In genomic region chr2:171409436-171409971, GRCh38 we compare ENCODE assay signal across 10 cellular contexts. TPM values are rescaled to one million over a fixed set of nuclear protein-coding genes. Genes with fewer than 3 reads are reported as not detected.
A peak's percentile ranks its signal among the peaks of the same experiment; 100 is the strongest.
DNase-seq lines count a peak whose midpoint lies in the region; ATAC-seq and TF ChIP-seq lines count a peak whose summit lies in the region.
"Had no signal": no experiment of that assay in that cellular context is flagged by ENCODE, and none has a peak within 500 bp of the region (broad histone marks: within the 10 kb centered on the region; RNA-seq: fewer than 3 reads in every experiment).

No MANE protein-coding gene starts in this region.

- intact Hi-C loops in ascending aorta (cut with DNase I), result no loop called here

- no peak overlapping the region for H3K27ac Mint-ChIP-seq in activated T-cell treated with anti-CD3 and anti-CD28 coated beads, Interleukin-2, amount 50 U/mL, for 72 hours
- peak overlapping the region; percentile 77 for H3K27ac Mint-ChIP-seq in activated naive CD8-positive, alpha-beta T cell treated with anti-CD3 and anti-CD28 coated beads, Interleukin-2, amount 10 ng/mL, durations not matched to agents 7 days and 5 days

- POLR2A ChIA-PET in activated naive CD8-positive, alpha-beta T cell treated with anti-CD3 and anti-CD28 coated beads, Interleukin-2, amount 10 ng/mL, durations not matched to agents 7 days and 5 days (lab: Charles Lee), result no interaction called here

- H3K27ac ChIP-seq in iPS-20b (ENCODE audit: low read length), result peak overlapping the region; percentile 59
- no peak overlapping the region for H3K27ac ChIP-seq in subcutaneous abdominal adipose tissue (ENCODE audit: low read depth, low read length)
- H3K27ac ChIP-seq in ascending aorta, result no peak overlapping the region

- H3K27me3 Mint-ChIP-seq in activated T-cell treated with anti-CD3 and anti-CD28 coated beads, Interleukin-2, amount 50 U/mL, for 72 hours (ENCODE audit: low read depth), result no peaks in the 10 kb centered on the region
- H3K27me3 Mint-ChIP-seq in activated naive CD8-positive, alpha-beta T cell treated with anti-CD3 and anti-CD28 coated beads, Interleukin-2, amount 10 ng/mL, durations not matched to agents 7 days and 5 days, result no peaks in the 10 kb centered on the region

- peaks cover 37% of the 10 kb centered on the region for H3K4me1 Mint-ChIP-seq in activated T-cell treated with anti-CD3 and anti-CD28 coated beads, Interleukin-2, amount 50 U/mL, for 72 hours (ENCODE audit: low read depth)
- H3K4me1 Mint-ChIP-seq in activated naive CD8-positive, alpha-beta T cell treated with anti-CD3 and anti-CD28 coated beads, Interleukin-2, amount 10 ng/mL, durations not matched to agents 7 days and 5 days, result peaks cover 16% of the 10 kb centered on the region

- TF ChIP-seq CTCF in ascending aorta (IDR thresholded peaks at IDR 0.05), result no peak

- no peak for DNase-seq in activated T-cell treated with anti-CD3 and anti-CD28 coated beads, Interleukin-2, amount 50 U/mL, for 72 hours
- no peak for DNase-seq in activated T-cell treated with anti-CD3 and anti-CD28 coated beads, Interleukin-2, amount 50 U/mL, for 48 hours
- no peak for DNase-seq in activated naive CD8-positive, alpha-beta T cell treated with anti-CD3 and anti-CD28 coated beads, Interleukin-2, amount 10 ng/mL, durations not matched to agents 7 days and 5 days
- DNase-seq in GM19240 (ENCODE audit: insufficient read length, low spot score) (no peak), ascending aorta (ENCODE audit: low spot score in 2 of 2) (no peak), activated gamma-delta T cell (lab: John Stamatoyannopoulos, UW) (no peak)
- DNase-seq: activated CD4-positive, alpha-beta T cell treated with anti-CD3 and anti-CD28 coated beads for 48 hours; NCI-H774 had no signal

- peak in 1 of 2 donors; percentile 28 for ATAC-seq in activated T-cell treated with anti-CD3 and anti-CD28 coated beads, Interleukin-2, amount 50 U/mL, for 72 hours (replicated peaks in 1 of 2)
- ATAC-seq in activated naive CD8-positive, alpha-beta T cell treated with anti-CD3 and anti-CD28 coated beads, Interleukin-2, amount 10 ng/mL, durations not matched to agents 7 days and 5 days (ENCODE audit: low read depth), result no peak

- H3K9me3 ChIP-seq in iPS-20b (ENCODE audit: insufficient read depth, low read depth, low read length) (no peaks in the 10 kb centered on the region), subcutaneous abdominal adipose tissue (ENCODE audit: control insufficient read depth in 5 of 5, low read length in 5 of 5) (no peaks in the 10 kb centered on the region), ascending aorta (no peaks in the 10 kb centered on the region)

- H3K9me3 Mint-ChIP-seq in activated T-cell treated with anti-CD3 and anti-CD28 coated beads, Interleukin-2, amount 50 U/mL, for 72 hours, result peaks cover 0 to 3% of the 10 kb centered on the region in 2 donors
- H3K9me3 Mint-ChIP-seq in activated naive CD8-positive, alpha-beta T cell treated with anti-CD3 and anti-CD28 coated beads, Interleukin-2, amount 10 ng/mL, durations not matched to agents 7 days and 5 days, result peaks cover 8% of the 10 kb centered on the region

- H3K9ac ChIP-seq in iPS-20b (ENCODE audit: low read depth, low read length) (peak overlapping the region; percentile 56; the same call in 1 of the 2 replicates), subcutaneous abdominal adipose tissue (ENCODE audit: low read length in 5 of 5) (peak overlapping the region in 1 of 5 donors; percentile 59)

- H3K4me3 Mint-ChIP-seq in activated T-cell treated with anti-CD3 and anti-CD28 coated beads, Interleukin-2, amount 50 U/mL, for 72 hours, result peak overlapping the region; percentile 67 to 78
- peak overlapping the region; percentile 55 for H3K4me3 Mint-ChIP-seq in activated naive CD8-positive, alpha-beta T cell treated with anti-CD3 and anti-CD28 coated beads, Interleukin-2, amount 10 ng/mL, durations not matched to agents 7 days and 5 days

- H3K27me3 ChIP-seq in iPS-20b (ENCODE audit: insufficient read depth, low read length) (no peaks in the 10 kb centered on the region), subcutaneous abdominal adipose tissue (ENCODE audit: control insufficient read depth in 5 of 5, insufficient read depth in 4 of 5, low read length in 5 of 5) (no peaks in the 10 kb centered on the region), ascending aorta (no peaks in the 10 kb centered on the region)

- H3K4me1 ChIP-seq in iPS-20b (ENCODE audit: insufficient read depth, low read length) (peaks cover 48% of the 10 kb centered on the region), subcutaneous abdominal adipose tissue (ENCODE audit: control insufficient read depth in 5 of 5, insufficient read depth in 5 of 5, low read length in 5 of 5) (peaks cover 0 to 3% (median 0%) of the 10 kb centered on the region in 5 donors), ascending aorta (no peaks in the 10 kb centered on the region)

- H3K36me3 ChIP-seq in iPS-20b (ENCODE audit: insufficient read depth, low read depth, low read length), result no peaks in the 10 kb centered on the region
- no peaks in the 10 kb centered on the region for H3K36me3 ChIP-seq in subcutaneous abdominal adipose tissue (ENCODE audit: control insufficient read depth in 5 of 5, insufficient read depth in 5 of 5, low read length in 5 of 5)
- no peaks in the 10 kb centered on the region for H3K36me3 ChIP-seq in ascending aorta

- peaks cover 3 to 5% of the 10 kb centered on the region in 2 donors for H3K36me3 Mint-ChIP-seq in activated T-cell treated with anti-CD3 and anti-CD28 coated beads, Interleukin-2, amount 50 U/mL, for 72 hours (ENCODE audit: insufficient read depth in 2 of 2)
- H3K36me3 Mint-ChIP-seq in activated naive CD8-positive, alpha-beta T cell treated with anti-CD3 and anti-CD28 coated beads, Interleukin-2, amount 10 ng/mL, durations not matched to agents 7 days and 5 days, result peaks cover 23% of the 10 kb centered on the region

- H3K4me3 ChIP-seq in iPS-20b (ENCODE audit: low read length) (peak overlapping the region; percentile 53), subcutaneous abdominal adipose tissue (ENCODE audit: low read depth in 1 of 5, low read length in 5 of 5) (peak overlapping the region; percentile 41 to 63 (median 54)), ascending aorta (peak overlapping the region in 1 of 2 donors; percentile 41)

RNA-seq across cellular contexts. Expression of gene METTL8, which starts 24.3 kb away (rescaled TPM):
- 10 to 100 TPM; 25.6 to 31.0 TPM for total RNA-seq in activated T-cell treated with anti-CD3 and anti-CD28 coated beads, Interleukin-2, amount 50 U/mL, for 72 hours
- 10 to 100 TPM; 20.9 to 22.9 TPM for total RNA-seq in activated naive CD8-positive, alpha-beta T cell treated with anti-CD3 and anti-CD28 coated beads, Interleukin-2, amount 10 ng/mL, durations not matched to agents 7 days and 5 days
- total RNA-seq in ascending aorta, result 6.7 TPM

RNA-seq across cellular contexts. Expression of gene DCAF17, which starts 24.5 kb away (rescaled TPM):
- total RNA-seq in activated T-cell treated with anti-CD3 and anti-CD28 coated beads, Interleukin-2, amount 50 U/mL, for 72 hours, result 10 to 100 TPM; 21.9 to 35.1 TPM
- 10 to 100 TPM; 17.5 to 17.7 TPM for total RNA-seq in activated naive CD8-positive, alpha-beta T cell treated with anti-CD3 and anti-CD28 coated beads, Interleukin-2, amount 10 ng/mL, durations not matched to agents 7 days and 5 days
- total RNA-seq in ascending aorta, result 22.6 TPM
